ENCODE assay signal across 19 cellular contexts in genomic region chr20:2276015-2276414, GRCh38. TPM values are rescaled to one million over a fixed set of nuclear protein-coding genes. Genes with fewer than 3 reads are reported as not detected.
DNase-seq lines count a peak whose midpoint lies in the region; ATAC-seq, FAIRE-seq and TF ChIP-seq lines count a peak whose summit lies in the region.
"Had no signal": no experiment of that assay in that cellular context is flagged by ENCODE, and none has a peak within 500 bp of the region (broad histone marks: within the 10 kb centered on the region; RNA-seq: fewer than 3 reads in every experiment).

No MANE protein-coding gene starts in this region.

- WGBS in hepatocyte (ENCODE audit: low lambda C conversion rate, missing lambda C conversion rate), result 44% methylated on average over 1 of the region's 1 CpG
- WGBS in pancreas, 2 donors, result 15 to 19% methylated on average over 1 of the region's 1 CpG
- WGBS in stomach, 5 donors, result 24 to 42% (median 32%) methylated on average over 1 of the region's 1 CpG

- H2AFZ ChIP-seq in PC-9, result no peak overlapping the region
- H2AFZ ChIP-seq in hepatocyte, result no peak overlapping the region

- H3K27ac ChIP-seq in PC-9 (no peak overlapping the region), hepatocyte (no peak overlapping the region), pancreas (no peak overlapping the region), stomach (no peak overlapping the region), gastrocnemius medialis (no peak overlapping the region)
- H3K27ac ChIP-seq: C4-2B had no signal

- intact Hi-C loops in PC-9 (cut with micrococcal nuclease; ENCODE audit: unreplicated experiment), result no loop called here
- intact Hi-C loops in pancreas (cut with DNase I), result no loop called here
- intact Hi-C loops in stomach (cut with DNase I; ENCODE audit: low total_unique reads), result no loop called here
- intact Hi-C loops in gastrocnemius medialis (cut with DNase I; ENCODE audit: low total_unique reads), result no loop called here

- TF ChIP-seq POLR2A in stomach (IDR thresholded peaks at IDR 0.05), result no peak
- TF ChIP-seq POLR2A in gastrocnemius medialis (IDR thresholded peaks at IDR 0.05), result no peak

- POLR2A ChIA-PET in PC-9 (lab: Charles Lee; ENCODE audit: unreplicated experiment), result no interaction called here

- in situ Hi-C loops in gastrocnemius medialis (cut with MboI; ENCODE audit: low sequenced_read_pairs in 4 of 4), result no loop called here

- peak in 1 of 2 experiments; percentile 46 for DNase-seq in PC-9
- DNase-seq in hepatocyte (ENCODE audit: low spot score), result peak; percentile 33
- no peak for DNase-seq in pancreas
- no peak for DNase-seq in stomach
- no peak for DNase-seq in gastrocnemius medialis
- DNase-seq in stimulated activated CD4-positive, alpha-beta T cell treated with anti-CD3 and anti-CD28 coated beads, Interleukin-4, amount 100 ng/mL, for 24 hours, result no peak
- DNase-seq: AML-193, DND-41, MV-4-11, NCI-H1694 treated with DMSO at 0.1 percent for 48 hours, NCI-H2107, NCI-H510A treated with DMSO at 0.1 percent for 48 hours had no signal

- H4K20me1 ChIP-seq in PC-9 (ENCODE audit: insufficient read depth), result no peaks in the 10 kb centered on the region
- H4K20me1 ChIP-seq in hepatocyte (ENCODE audit: insufficient read depth, poor library complexity, severe bottlenecking), result no peaks in the 10 kb centered on the region

- no peak for TF ChIP-seq EP300 in stomach (IDR thresholded peaks at IDR 0.05)

- H3K36me3 ChIP-seq in PC-9 (ENCODE audit: low read depth) (no peaks in the 10 kb centered on the region), hepatocyte (replicated peaks; ENCODE audit: insufficient read depth, low read depth) (no peaks in the 10 kb centered on the region), pancreas (no peaks in the 10 kb centered on the region), stomach (no peaks in the 10 kb centered on the region), gastrocnemius medialis (no peaks in the 10 kb centered on the region)
- H3K36me3 ChIP-seq: HAP-1 had no signal

- BruUV-seq in PC-9 (replicated peaks; lab: Mats Ljungman, UMichigan), result no TSS peak

- no peak for FAIRE-seq in pancreas (lab: Jason Lieb, UNC)

- CTCF ChIA-PET in PC-9 (lab: Charles Lee), result no interaction called here

- H3K79me2 ChIP-seq in PC-9 (ENCODE audit: low read depth) (no peaks in the 10 kb centered on the region), hepatocyte (no peaks in the 10 kb centered on the region)

- TF ChIP-seq CTCF in LNCAP (IDR thresholded peaks at IDR 0.05) (peak; percentile 36; the same call in 1 of the 2 replicates), PC-9 (conservative IDR thresholded peaks at IDR 0.05) (peak; percentile 41; the same call in 1 of the 2 replicates), hepatocyte (IDR thresholded peaks at IDR 0.05; ENCODE audit: poor library complexity) (no peak), pancreas (IDR thresholded peaks at IDR 0.05) (peak in 1 of 4 donors; percentile 10), stomach (IDR thresholded peaks at IDR 0.05) (no peak), gastrocnemius medialis (IDR thresholded peaks at IDR 0.05 in 4 of 5, conservative IDR thresholded peaks at IDR 0.05 in 1 of 5) (no peak)

- H3K9me2 ChIP-seq in PC-9 (ENCODE audit: insufficient read depth) (no peaks in the 10 kb centered on the region), hepatocyte (replicated peaks; ENCODE audit: insufficient read depth) (no peaks in the 10 kb centered on the region)

- H3K4me1 ChIP-seq in PC-9 (replicated peaks; ENCODE audit: insufficient read depth), result peaks cover 8% of the 10 kb centered on the region; the same call in 1 of the 2 replicates
- H3K4me1 ChIP-seq in hepatocyte (ENCODE audit: insufficient read depth), result no peaks in the 10 kb centered on the region
- H3K4me1 ChIP-seq in pancreas, result no peaks in the 10 kb centered on the region
- no peaks in the 10 kb centered on the region for H3K4me1 ChIP-seq in stomach
- no peaks in the 10 kb centered on the region for H3K4me1 ChIP-seq in gastrocnemius medialis
- H3K4me1 ChIP-seq: HAP-1 had no signal

- peaks cover 4% of the 10 kb centered on the region; the same call in 1 of the 2 replicates for H3K27me3 ChIP-seq in PC-9 (ENCODE audit: insufficient read depth, low read depth)
- H3K27me3 ChIP-seq in hepatocyte, result no peaks in the 10 kb centered on the region
- no peaks in the 10 kb centered on the region for H3K27me3 ChIP-seq in pancreas
- no peaks in the 10 kb centered on the region for H3K27me3 ChIP-seq in stomach
- H3K27me3 ChIP-seq in gastrocnemius medialis, result no peaks in the 10 kb centered on the region

- no peak overlapping the region for H3K4me3 ChIP-seq in PC-9
- H3K4me3 ChIP-seq in hepatocyte, result no peak overlapping the region
- H3K4me3 ChIP-seq in pancreas, result no peak overlapping the region
- no peak overlapping the region for H3K4me3 ChIP-seq in stomach
- H3K4me3 ChIP-seq in gastrocnemius medialis, result no peak overlapping the region
- H3K4me3 ChIP-seq: HAP-1 had no signal

- no peaks in the 10 kb centered on the region for H3K9me3 ChIP-seq in PC-9 (ENCODE audit: insufficient read depth, low read depth)
- H3K9me3 ChIP-seq in hepatocyte (ENCODE audit: low read depth), result no peaks in the 10 kb centered on the region
- no peaks in the 10 kb centered on the region for H3K9me3 ChIP-seq in pancreas
- H3K9me3 ChIP-seq in stomach, result peaks cover 0 to 6% (median 0%) of the 10 kb centered on the region in 4 donors
- H3K9me3 ChIP-seq in gastrocnemius medialis, result no peaks in the 10 kb centered on the region
- H3K9me3 ChIP-seq: HAP-1 had no signal

- ATAC-seq in pancreas, result peak in 3 of 4 donors; percentile 46 to 70 (median 60)
- ATAC-seq in gastrocnemius medialis, result no peak
- ATAC-seq in HG03439 (IDR thresholded peaks at IDR 0.05; ENCODE audit: unreplicated experiment), result no peak
- ATAC-seq: Panc1 had no signal

- no peak overlapping the region for H3K4me2 ChIP-seq in PC-9
- no peak overlapping the region for H3K4me2 ChIP-seq in hepatocyte

- no peaks in the 10 kb centered on the region for H3F3A ChIP-seq in PC-9 (ENCODE audit: insufficient read depth, low read depth)

RNA-seq across cellular contexts. Expression of gene TGM3, which starts 19.8 kb away (rescaled TPM):
- total RNA-seq in PC-9 (2021) (not detected in 2 replicates), hepatocyte (0.23 TPM in 1 of 2 replicates, not detected in the other), pancreas (under 1 TPM in 3 of 6 donors, not detected in 3; 0.06 to 0.31 (median 0.09) TPM), stomach (not detected), gastrocnemius medialis (not detected)
- polyA plus RNA-seq in hepatocyte (0.15 TPM in 1 of 2 replicates, not detected in the other), pancreas (under 1 TPM; 0.34 to 0.40 TPM), stomach (100 to 1,000 TPM in 1 of 3 donors, 1 to 10 TPM in 1, under 1 TPM in 1; 0.62 to 173 (median 3.4) TPM)
- total RNA-seq: G401, SK-MEL-5 had no signal

Comparison
In these comparisons a context has a peak if more than half of its experiments do, and no peak if none do; other contexts are left out.
1. CTCF ChIP-seq: peak in LNCAP (single experiment) and PC-9 (single experiment); none in hepatocyte (single experiment), stomach (0 of 7) and gastrocnemius medialis (0 of 5).
2. ATAC-seq: peak in pancreas (3 of 4); none in gastrocnemius medialis (0 of 2) and HG03439 (single experiment).